In genomic region chr5:34658023-34658422, GRCh38 we compare ENCODE assay signal across 9 cellular contexts. TPM values are rescaled to one million over a fixed set of nuclear protein-coding genes. Genes with fewer than 3 reads are reported as not detected.
DNase-seq lines count a peak whose midpoint lies in the region; ATAC-seq, FAIRE-seq and TF ChIP-seq lines count a peak whose summit lies in the region.
"Had no signal": no experiment of that assay in that cellular context is flagged by ENCODE, and none has a peak within 500 bp of the region (broad histone marks: within the 10 kb centered on the region; RNA-seq: fewer than 3 reads in every experiment).

No MANE protein-coding gene starts in this region.

- WGBS in stomach, 5 donors = 50 to 66% (median 59%) methylated on average over 4 of the region's 4 CpGs
- WGBS in small intestine, 3 donors = 38 to 52% (median 45%) methylated on average over 4 of the region's 4 CpGs

- intact Hi-C loops in activated CD4-positive, alpha-beta T cell treated with anti-CD3 and anti-CD28 coated beads for 36 hours (cut with DNase I, micrococcal nuclease) = loop anchor here in 1 of 2 experiments (5.0 kb wide), 1 partner anchor 259 kb away; the partner anchor contains the start of genes BRIX1 and RAD1
- intact Hi-C loops in stomach (cut with DNase I; ENCODE audit: low total_unique reads) = no loop called here

- POLR2A ChIA-PET in activated CD4-positive, alpha-beta T cell treated with anti-CD3 and anti-CD28 coated beads for 36 hours (lab: Charles Lee) = no interaction called here

- peaks cover 37% of the 10 kb centered on the region for H3K27me3 Mint-ChIP-seq in activated CD4-positive, alpha-beta T cell treated with anti-CD3 and anti-CD28 coated beads for 36 hours

- no peaks in the 10 kb centered on the region for H3K9me3 Mint-ChIP-seq in activated CD4-positive, alpha-beta T cell treated with anti-CD3 and anti-CD28 coated beads for 36 hours (ENCODE audit: low read depth)

- CTCF ChIA-PET in activated CD4-positive, alpha-beta T cell treated with anti-CD3 and anti-CD28 coated beads for 36 hours (lab: Charles Lee) = no interaction called here

- peaks cover 6 to 32% (median 28%) of the 10 kb centered on the region in 4 donors for H3K4me1 ChIP-seq in stomach
- no peaks in the 10 kb centered on the region for H3K4me1 ChIP-seq in small intestine (ENCODE audit: control insufficient read depth in 2 of 2, insufficient read depth in 1 of 2, low read depth in 1 of 2, low read length in 1 of 2)

- H3K4me3 ChIP-seq in stomach (peak overlapping the region; percentile 65 to 95 (median 92)), small intestine (ENCODE audit: low read depth in 1 of 2, low read length in 2 of 2) (no peak overlapping the region)

- H3K4me1 Mint-ChIP-seq in activated CD4-positive, alpha-beta T cell treated with anti-CD3 and anti-CD28 coated beads for 36 hours = peaks cover 16% of the 10 kb centered on the region

- H3K27ac Mint-ChIP-seq in activated CD4-positive, alpha-beta T cell treated with anti-CD3 and anti-CD28 coated beads for 36 hours = no peak overlapping the region

- H3K9me3 ChIP-seq in stomach = no peaks in the 10 kb centered on the region
- H3K9me3 ChIP-seq in small intestine (ENCODE audit: control insufficient read depth, low read depth) = no peaks in the 10 kb centered on the region

- no peak for ATAC-seq in activated CD4-positive, alpha-beta T cell treated with anti-CD3 and anti-CD28 coated beads for 36 hours
- ATAC-seq in SK-N-SH treated with all-trans-retinoic acid at 6 μM for 48 hours (peak; percentile 9), GM18858 (IDR thresholded peaks at IDR 0.05; ENCODE audit: unreplicated experiment) (no peak)

- no peak for TF ChIP-seq EP300 in stomach (IDR thresholded peaks at IDR 0.05)

- FAIRE-seq in small intestine (lab: Jason Lieb, UNC) = no peak
- FAIRE-seq: G401.6 had no signal

- TF ChIP-seq POLR2A in stomach (IDR thresholded peaks at IDR 0.05) = no peak

- H3K36me3 ChIP-seq in stomach (peaks cover 0 to 3% (median 0%) of the 10 kb centered on the region in 4 donors), small intestine (ENCODE audit: control insufficient read depth in 2 of 2, insufficient read depth in 2 of 2, low read length in 2 of 2) (no peaks in the 10 kb centered on the region)

- H3K4me3 Mint-ChIP-seq in activated CD4-positive, alpha-beta T cell treated with anti-CD3 and anti-CD28 coated beads for 36 hours = peak overlapping the region; percentile 61

- TF ChIP-seq CTCF in stomach (IDR thresholded peaks at IDR 0.05) = no peak

- no peak for DNase-seq in activated CD4-positive, alpha-beta T cell treated with anti-CD3 and anti-CD28 coated beads for 36 hours
- no peak for DNase-seq in activated CD4-positive, alpha-beta T cell treated with anti-CD3 and anti-CD28 coated beads for 4 hours
- DNase-seq in hepatic stellate cell (ENCODE audit: low spot score) (peak; percentile 36), stomach (no peak), small intestine (no peak), AG08395 (ENCODE audit: low spot score) (no peak)

- peaks cover 3% of the 10 kb centered on the region for H3K36me3 Mint-ChIP-seq in activated CD4-positive, alpha-beta T cell treated with anti-CD3 and anti-CD28 coated beads for 36 hours (ENCODE audit: low read depth)

- H3K27ac ChIP-seq in stomach (peak overlapping the region in 4 of 5 donors; percentile 95 to 97 (median 97)), small intestine (ENCODE audit: low read depth in 1 of 2, low read length in 1 of 2) (no peak overlapping the region)

- H3K27me3 ChIP-seq in stomach = peaks cover 0 to 13% (median 0%) of the 10 kb centered on the region in 3 donors
- H3K27me3 ChIP-seq in small intestine (ENCODE audit: control insufficient read depth in 2 of 2, insufficient read depth in 2 of 2, low read length in 2 of 2) = no peaks in the 10 kb centered on the region

TF ChIP-seq in SK-N-SH treated with all-trans-retinoic acid at 6 μM for 48 hours, 23 proteins besides CTCF, POLR2A, EP300 and RAD21:
- TF ChIP-seq CREB5 (CRISPR knock-in tag; IDR thresholded peaks at IDR 0.05; ENCODE audit: low read depth) (no peak), CSRNP3 (CRISPR knock-in tag; IDR thresholded peaks at IDR 0.05) (no peak), CSDC2 (CRISPR knock-in tag; IDR thresholded peaks at IDR 0.05) (no peak), POU6F1 (CRISPR knock-in tag; IDR thresholded peaks at IDR 0.05; ENCODE audit: borderline replicate concordance, low read depth) (no peak), GLIS3 (CRISPR knock-in tag; IDR thresholded peaks at IDR 0.05) (no peak), PPARA (CRISPR knock-in tag; IDR thresholded peaks at IDR 0.05; ENCODE audit: borderline replicate concordance) (no peak), SNAI2 (CRISPR knock-in tag; IDR thresholded peaks at IDR 0.05) (no peak), BACH2 (CRISPR knock-in tag; IDR thresholded peaks at IDR 0.05; ENCODE audit: borderline replicate concordance) (no peak), TOX (CRISPR knock-in tag; IDR thresholded peaks at IDR 0.05; ENCODE audit: borderline replicate concordance) (no peak), ARNTL (CRISPR knock-in tag; IDR thresholded peaks at IDR 0.05; ENCODE audit: borderline replicate concordance, low read depth) (no peak), ISL1 (CRISPR knock-in tag; IDR thresholded peaks at IDR 0.05) (no peak), PATZ1 (CRISPR knock-in tag; IDR thresholded peaks at IDR 0.05; ENCODE audit: borderline replicate concordance) (no peak), RARB (CRISPR knock-in tag; IDR thresholded peaks at IDR 0.05) (no peak), OSR1 (CRISPR knock-in tag; IDR thresholded peaks at IDR 0.05) (no peak), ZNF70 (CRISPR knock-in tag; IDR thresholded peaks at IDR 0.05) (no peak), ZNF8 (CRISPR knock-in tag; IDR thresholded peaks at IDR 0.05) (no peak), ZC3H10 (CRISPR knock-in tag; IDR thresholded peaks at IDR 0.05) (no peak), ZNF565 (CRISPR knock-in tag; conservative IDR thresholded peaks at IDR 0.05; ENCODE audit: low read depth) (no peak)

RNA-seq across cellular contexts. Expression of gene RAI14, which starts 1.9 kb away (rescaled TPM):
- total RNA-seq in activated CD4-positive, alpha-beta T cell treated with anti-CD3 and anti-CD28 coated beads for 36 hours = 1 to 10 TPM; 4.5 to 7.1 TPM
- total RNA-seq in stomach = 10 to 100 TPM; 20.5 to 62.4 (median 41.4) TPM
- polyA plus RNA-seq in stomach (10 to 100 TPM in 2 of 3 donors, 1 to 10 TPM in 1; 5.1 to 20.7 (median 18.8) TPM), small intestine (1 to 10 TPM; 4.2 to 9.2 (median 5.9) TPM)

Comparison
In these comparisons a context has a peak if more than half of its experiments do, and no peak if none do; other contexts are left out.
1. H3K27ac ChIP-seq: peak in stomach (4 of 5); none in small intestine (0 of 2).
2. H3K4me3 ChIP-seq: peak in stomach (4 of 4); none in small intestine (0 of 2).